In genomic region chr21:16829532-16829931, GRCh38 we compare ENCODE assay signal across 27 cellular contexts.
"Had no signal": no experiment of that assay in that cellular context is flagged by ENCODE, and none has a peak within 500 bp of the region (broad histone marks: within the 10 kb centered on the region; RNA-seq: fewer than 3 reads in every experiment).

No MANE protein-coding gene starts in this region.

- H3K79me2 ChIP-seq: parathyroid adenoma had no signal

- H3K27me3 ChIP-seq: colonic mucosa, esophagus muscularis mucosa, foreskin keratinocyte, heart right ventricle, left lung, right lobe of liver, tibial nerve, upper lobe of left lung had no signal

- H3K4me3 ChIP-seq: colonic mucosa, esophagus muscularis mucosa, heart right ventricle, left lung, mucosa of descending colon, right lobe of liver, thoracic aorta, tibial nerve, upper lobe of left lung had no signal

- H3K9ac ChIP-seq: parathyroid adenoma had no signal

- H3K9me3 ChIP-seq: colonic mucosa, esophagus muscularis mucosa, heart right ventricle, mucosa of descending colon, right lobe of liver, thoracic aorta, tibial nerve, upper lobe of left lung had no signal

- H3K27me3 Mint-ChIP-seq: memory B cell; naive B cell; natural killer cell treated with Interleukin-12 subunit alpha and Interleukin-12 subunit beta and Interleukin-15 and Interleukin-18, amount 100 ng/mL, for 72 hours; progenitor cell of endocrine pancreas; stimulated activated naive B cell treated with anti-CD40 and anti-IgM and Interleukin-4, amounts not matched to agents 10 μg/mL and 1 μg/mL and 100 μg/mL, for 72 hours; stimulated activated naive CD8-positive, alpha-beta T cell treated with anti-CD3 and anti-CD28 coated beads, Interleukin-15, Interleukin-2, amounts not matched to agents 100 ng/mL and 50 ng/mL, for 24 hours had no signal

- H3K4me1 Mint-ChIP-seq: memory B cell; naive B cell; neural crest cell; stimulated activated naive B cell treated with anti-CD40 and anti-IgM and Interleukin-4, amounts not matched to agents 10 μg/mL and 1 μg/mL and 100 μg/mL, for 72 hours had no signal

- H2AFZ ChIP-seq: parathyroid adenoma had no signal

- H3K36me3 Mint-ChIP-seq: memory B cell; mesothelial cell of epicardium; naive B cell; natural killer cell treated with Interleukin-12 subunit alpha and Interleukin-12 subunit beta and Interleukin-15 and Interleukin-18, amount 100 ng/mL, for 72 hours; stimulated activated naive B cell treated with anti-CD40 and anti-IgM and Interleukin-4, amounts not matched to agents 10 μg/mL and 1 μg/mL and 100 μg/mL, for 72 hours had no signal

- H3K36me3 ChIP-seq: colonic mucosa, esophagus muscularis mucosa, heart right ventricle, left lung, right lobe of liver, thoracic aorta, tibial nerve, upper lobe of left lung had no signal

- H3K4me3 Mint-ChIP-seq: memory B cell; mesothelial cell of epicardium; naive B cell; natural killer cell treated with Interleukin-12 subunit alpha and Interleukin-12 subunit beta and Interleukin-15 and Interleukin-18, amount 100 ng/mL, for 72 hours; neural crest cell; stimulated activated naive B cell treated with anti-CD40 and anti-IgM and Interleukin-4, amounts not matched to agents 10 μg/mL and 1 μg/mL and 100 μg/mL, for 72 hours; stimulated activated naive CD8-positive, alpha-beta T cell treated with anti-CD3 and anti-CD28 coated beads, Interleukin-15, Interleukin-2, amounts not matched to agents 100 ng/mL and 50 ng/mL, for 24 hours had no signal

- H3K27ac ChIP-seq: colonic mucosa, esophagus muscularis mucosa, foreskin keratinocyte, heart right ventricle, left lung, parathyroid adenoma, right lobe of liver, thoracic aorta, tibial nerve, upper lobe of left lung had no signal

- ATAC-seq: foreskin keratinocyte; heart right ventricle; left cardiac atrium; left lung; mucosa of descending colon; natural killer cell treated with Interleukin-12 subunit alpha and Interleukin-12 subunit beta and Interleukin-15 and Interleukin-18, amount 100 ng/mL, for 72 hours; right lobe of liver; stimulated activated naive B cell treated with anti-CD40 and anti-IgM and Interleukin-4, amounts not matched to agents 10 μg/mL and 1 μg/mL and 100 μg/mL, for 72 hours had no signal

- H3K27ac Mint-ChIP-seq: memory B cell; mesothelial cell of epicardium; naive B cell; natural killer cell treated with Interleukin-12 subunit alpha and Interleukin-12 subunit beta and Interleukin-15 and Interleukin-18, amount 100 ng/mL, for 72 hours; progenitor cell of endocrine pancreas; stimulated activated naive B cell treated with anti-CD40 and anti-IgM and Interleukin-4, amounts not matched to agents 10 μg/mL and 1 μg/mL and 100 μg/mL, for 72 hours; stimulated activated naive CD8-positive, alpha-beta T cell treated with anti-CD3 and anti-CD28 coated beads, Interleukin-15, Interleukin-2, amounts not matched to agents 100 ng/mL and 50 ng/mL, for 24 hours had no signal

- H3K4me1 ChIP-seq: colonic mucosa, esophagus muscularis mucosa, foreskin keratinocyte, heart right ventricle, left lung, parathyroid adenoma, right lobe of liver, tibial nerve, upper lobe of left lung had no signal

- DNase-seq: colonic mucosa; dermis blood vessel endothelial cell; effector memory CD4-positive, alpha-beta T cell; foreskin keratinocyte; glutamatergic neuron; heart right ventricle; hippocampal formation; left cardiac atrium; left lung; mucosa of descending colon; naive B cell; right lobe of liver; small intestine; stimulated activated CD4-positive, alpha-beta T cell treated with anti-CD3 and anti-CD28 coated beads, Interleukin-15, amount 100 ng/mL, for 24 hours; stimulated activated CD4-positive, alpha-beta T cell treated with anti-CD3 and anti-CD28 coated beads, Interleukin-2, amount 100 ng/mL, for 48 hours; stimulated activated naive B cell treated with anti-CD40 and anti-IgM and Interleukin-4, amounts not matched to agents 10 μg/mL and 1 μg/mL and 100 μg/mL, for 72 hours; upper lobe of left lung had no signal

- H3K9me3 Mint-ChIP-seq: mesothelial cell of epicardium, neural crest cell had no signal
